ENCODE assay signal across 8 cellular contexts in the genomic region with DNA sequence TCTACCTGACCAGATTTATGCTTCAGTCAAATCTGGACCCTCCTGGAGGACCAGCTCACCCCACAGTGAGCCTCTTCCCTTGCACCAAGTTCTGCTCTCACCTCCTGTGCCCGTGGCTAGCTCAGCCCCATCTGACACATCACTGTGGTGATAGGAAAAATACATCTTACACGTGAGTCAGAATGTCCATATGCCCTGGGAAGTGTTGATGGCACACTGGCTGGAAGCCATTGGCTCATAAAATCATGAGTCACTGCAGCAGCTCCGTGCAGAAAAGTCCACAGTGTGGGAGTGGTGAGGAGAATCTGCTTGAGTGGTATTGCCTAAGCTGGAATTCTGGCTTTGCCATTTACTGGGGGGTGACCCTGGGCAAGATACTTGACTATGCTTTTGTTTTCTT. TPM values are rescaled to one million over a fixed set of nuclear protein-coding genes. Genes with fewer than 3 reads are reported as not detected.
DNase-seq lines count a peak whose midpoint lies in the region; ATAC-seq, FAIRE-seq and TF ChIP-seq lines count a peak whose summit lies in the region.

No MANE protein-coding gene starts in this region.

- H3K27me3 ChIP-seq in CD4-positive, CD25-positive, alpha-beta regulatory T cell (ENCODE audit: control insufficient read depth, insufficient read depth, low read length): peaks cover 3% of the 10 kb centered on the region
- H3K27me3 ChIP-seq in right cardiac atrium (ENCODE audit: control insufficient read depth, insufficient read depth) (no peaks in the 10 kb centered on the region), MM.1S (replicated peaks; ENCODE audit: insufficient read depth, low read length) (no peaks in the 10 kb centered on the region)

- DNase-seq in CD4-positive, CD25-positive, alpha-beta regulatory T cell: peak in 1 of 3 donors; percentile 12
- peak; percentile 99 for DNase-seq in LHCN-M2 (ENCODE audit: low read depth)
- DNase-seq in activated T-helper 2 cell treated with anti-CD3 and anti-CD28 coated beads, Interferon-gamma antibody, Interleukin-2, Interleukin-4, amounts not matched to agents 10 μg/mL and 5 μg/mL and 100 μg/mL, durations not matched to agents 14 hours and 24 hours and 36 hours (ENCODE audit: low spot score): no peak
- DNase-seq in right cardiac atrium: peak; percentile 68 to 79 (median 77)
- DNase-seq in stimulated activated CD8-positive, alpha-beta memory T cell treated with anti-CD3 and anti-CD28 coated beads, Interleukin-15, amount 100 ng/mL, for 48 hours (ENCODE audit: low read depth in 2 of 2): peak; percentile 30 to 39
- no peak for DNase-seq in GM12891 (ENCODE audit: insufficient read length, low spot score)
- no peak for DNase-seq in MM.1S

- no peak for TF ChIP-seq POLR2A in GM12891 (IDR thresholded peaks at IDR 0.05; ENCODE audit: low read depth, low read length)

- no peak for FAIRE-seq in GM12891 (lab: Jason Lieb, UNC)

- peaks cover 0 to 5% (median 2%) of the 10 kb centered on the region in 7 donors for H3K9me3 Mint-ChIP-seq in CD4-positive, CD25-positive, alpha-beta regulatory T cell
- H3K9me3 Mint-ChIP-seq in activated T-helper 2 cell treated with anti-CD3 and anti-CD28 coated beads, Interferon-gamma antibody, Interleukin-2, Interleukin-4, amounts not matched to agents 10 μg/mL and 5 μg/mL and 100 μg/mL, durations not matched to agents 14 hours and 24 hours and 36 hours: peaks cover 10% of the 10 kb centered on the region

- no peaks in the 10 kb centered on the region for H3K9me2 ChIP-seq in MM.1S (replicated peaks; ENCODE audit: insufficient read depth, low read length)

- peak; percentile 35 to 51 for ATAC-seq in CD4-positive, CD25-positive, alpha-beta regulatory T cell (ENCODE audit: low read depth in 2 of 2)
- ATAC-seq in right cardiac atrium (peak; percentile 94 to 95), GM19452 (IDR thresholded peaks at IDR 0.05; ENCODE audit: unreplicated experiment) (no peak)

- intact Hi-C loops in activated T-helper 2 cell treated with anti-CD3 and anti-CD28 coated beads, Interferon-gamma antibody, Interleukin-2, Interleukin-4, amounts not matched to agents 10 μg/mL and 5 μg/mL and 100 μg/mL, durations not matched to agents 14 hours and 24 hours and 36 hours (cut with micrococcal nuclease): loop anchor here (5.0 to 10.0 kb wide), 2 partner anchors 138 to 801 kb away; partner anchors contain the start of genes PDK1 and SLC25A12
- intact Hi-C loops in right cardiac atrium (cut with DNase I): loop anchor here in 1 of 4 donors (10.0 kb wide), 1 partner anchor 78 kb away; no protein-coding TSS in a partner anchor

- H3F3A ChIP-seq in MM.1S (ENCODE audit: insufficient read depth, low read length): no peaks in the 10 kb centered on the region

- H3K9me3 ChIP-seq in CD4-positive, CD25-positive, alpha-beta regulatory T cell (ENCODE audit: control insufficient read depth in 2 of 2, low read length in 2 of 2): no peaks in the 10 kb centered on the region
- H3K9me3 ChIP-seq in right cardiac atrium (ENCODE audit: control insufficient read depth, low read length) (no peaks in the 10 kb centered on the region), MM.1S (replicated peaks; ENCODE audit: insufficient read depth, low read length) (no peaks in the 10 kb centered on the region)

- no peak overlapping the region for H2AFZ ChIP-seq in MM.1S (ENCODE audit: low read length)

- H3K4me1 ChIP-seq in CD4-positive, CD25-positive, alpha-beta regulatory T cell (ENCODE audit: control insufficient read depth, insufficient read depth, low read length, poor library complexity, severe bottlenecking): no peaks in the 10 kb centered on the region
- H3K4me1 ChIP-seq in right cardiac atrium (ENCODE audit: control insufficient read depth, insufficient read depth, low read length) (no peaks in the 10 kb centered on the region), MM.1S (ENCODE audit: low read length) (no peaks in the 10 kb centered on the region)

- H3K27ac ChIP-seq in CD4-positive, CD25-positive, alpha-beta regulatory T cell (ENCODE audit: insufficient read depth, low read length, poor library complexity, severe bottlenecking): no peak overlapping the region
- no peak overlapping the region for H3K27ac ChIP-seq in right cardiac atrium (ENCODE audit: low read length)
- H3K27ac ChIP-seq in MM.1S (ENCODE audit: low read length): no peak overlapping the region

- no peak for TF ChIP-seq CTCF in MM.1S (IDR thresholded peaks at IDR 0.05; ENCODE audit: low read length)

- H3K9ac ChIP-seq in MM.1S (ENCODE audit: low read length): no peak overlapping the region

- peaks cover under 1% of the 10 kb centered on the region for H3K27me3 Mint-ChIP-seq in CD4-positive, CD25-positive, alpha-beta regulatory T cell
- peaks cover 8% of the 10 kb centered on the region for H3K27me3 Mint-ChIP-seq in activated T-helper 2 cell treated with anti-CD3 and anti-CD28 coated beads, Interferon-gamma antibody, Interleukin-2, Interleukin-4, amounts not matched to agents 10 μg/mL and 5 μg/mL and 100 μg/mL, durations not matched to agents 14 hours and 24 hours and 36 hours (ENCODE audit: low read depth)

- no peak overlapping the region for H3K4me2 ChIP-seq in MM.1S (ENCODE audit: low read depth, low read length)

- H3K4me3 ChIP-seq in CD4-positive, CD25-positive, alpha-beta regulatory T cell (ENCODE audit: low read depth, low read length): no peak overlapping the region
- H3K4me3 ChIP-seq in right cardiac atrium (ENCODE audit: low read length) (no peak overlapping the region), MM.1S (ENCODE audit: low read length) (no peak overlapping the region)

- H3K36me3 ChIP-seq in CD4-positive, CD25-positive, alpha-beta regulatory T cell (ENCODE audit: control insufficient read depth, insufficient read depth, low read length): no peaks in the 10 kb centered on the region
- H3K36me3 ChIP-seq in MM.1S (replicated peaks; ENCODE audit: insufficient read depth, low read length): no peaks in the 10 kb centered on the region

- peak overlapping the region in 3 of 4 donors; percentile 1 to 76 (median 46) for H3K4me3 Mint-ChIP-seq in CD4-positive, CD25-positive, alpha-beta regulatory T cell
- no peak overlapping the region for H3K4me3 Mint-ChIP-seq in activated T-helper 2 cell treated with anti-CD3 and anti-CD28 coated beads, Interferon-gamma antibody, Interleukin-2, Interleukin-4, amounts not matched to agents 10 μg/mL and 5 μg/mL and 100 μg/mL, durations not matched to agents 14 hours and 24 hours and 36 hours (ENCODE audit: low read depth)

- 9% methylated on average over 3 of the region's 3 CpGs for WGBS in right cardiac atrium

- H3K27ac Mint-ChIP-seq in CD4-positive, CD25-positive, alpha-beta regulatory T cell: peak overlapping the region in 2 of 3 donors; percentile 78 to 92
- peak overlapping the region; percentile 14 for H3K27ac Mint-ChIP-seq in activated T-helper 2 cell treated with anti-CD3 and anti-CD28 coated beads, Interferon-gamma antibody, Interleukin-2, Interleukin-4, amounts not matched to agents 10 μg/mL and 5 μg/mL and 100 μg/mL, durations not matched to agents 14 hours and 24 hours and 36 hours

- no peaks in the 10 kb centered on the region for H4K20me1 ChIP-seq in MM.1S (ENCODE audit: insufficient read depth, low read length)

- H3K79me2 ChIP-seq in MM.1S (ENCODE audit: low read length): no peaks in the 10 kb centered on the region

- peaks cover 3% of the 10 kb centered on the region for H3K36me3 Mint-ChIP-seq in CD4-positive, CD25-positive, alpha-beta regulatory T cell
- H3K36me3 Mint-ChIP-seq in activated T-helper 2 cell treated with anti-CD3 and anti-CD28 coated beads, Interferon-gamma antibody, Interleukin-2, Interleukin-4, amounts not matched to agents 10 μg/mL and 5 μg/mL and 100 μg/mL, durations not matched to agents 14 hours and 24 hours and 36 hours (ENCODE audit: low read depth): peaks cover 5% of the 10 kb centered on the region

- peaks cover 6 to 36% (median 18%) of the 10 kb centered on the region in 4 donors for H3K4me1 Mint-ChIP-seq in CD4-positive, CD25-positive, alpha-beta regulatory T cell
- peaks cover 35% of the 10 kb centered on the region for H3K4me1 Mint-ChIP-seq in activated T-helper 2 cell treated with anti-CD3 and anti-CD28 coated beads, Interferon-gamma antibody, Interleukin-2, Interleukin-4, amounts not matched to agents 10 μg/mL and 5 μg/mL and 100 μg/mL, durations not matched to agents 14 hours and 24 hours and 36 hours (ENCODE audit: low read depth)

TF ChIP-seq in GM12891, 5 proteins besides CTCF, POLR2A, EP300 and RAD21:
- no peak for TF ChIP-seq PAX5 (IDR thresholded peaks at IDR 0.05; ENCODE audit: insufficient read depth, low read length, severe bottlenecking)
- TF ChIP-seq SPI1 (IDR thresholded peaks at IDR 0.05; ENCODE audit: low read depth, low read length): no peak
- no peak for TF ChIP-seq POLR2AphosphoS5 (IDR thresholded peaks at IDR 0.05; ENCODE audit: low read depth, low read length)
- TF ChIP-seq TAF1 (IDR thresholded peaks at IDR 0.05; ENCODE audit: low read depth, low read length): no peak
- TF ChIP-seq POU2F2 (IDR thresholded peaks at IDR 0.05; ENCODE audit: low read depth, low read length): no peak

RNA-seq across cellular contexts. Expression of gene RAPGEF4, which starts 42.6 kb away (rescaled TPM):
- 1.4 TPM for total RNA-seq in CD4-positive, CD25-positive, alpha-beta regulatory T cell
- polyA plus RNA-seq in CD4-positive, CD25-positive, alpha-beta regulatory T cell: not detected
- 0.23 and 0.26 TPM in 2 replicates for total RNA-seq in LHCN-M2 (2014; rRNA removed)
- polyA plus RNA-seq in LHCN-M2 (2012): 0.05 TPM
- 0.91 and 0.92 TPM in 2 replicates for total RNA-seq in activated T-helper 2 cell treated with anti-CD3 and anti-CD28 coated beads, Interferon-gamma antibody, Interleukin-2, Interleukin-4, amounts not matched to agents 10 μg/mL and 5 μg/mL and 100 μg/mL, durations not matched to agents 14 hours and 24 hours and 36 hours
- 10 to 100 TPM in 1 of 4 donors, 1 to 10 TPM in 3; 7.1 to 11.3 (median 9.1) TPM for total RNA-seq in right cardiac atrium
- polyA plus RNA-seq in right cardiac atrium: 5.9 TPM
- polyA plus RNA-seq in GM12891 (2012; ENCODE audit: low read depth, missing spikeins): 0.24 TPM

Comparison
In these comparisons a context has a peak if more than half of its experiments do, and no peak if none do; other contexts are left out.
1. DNase-seq: peak in LHCN-M2 (single experiment), right cardiac atrium (3 of 3) and stimulated activated CD8-positive, alpha-beta memory T cell treated with anti-CD3 and anti-CD28 coated beads, Interleukin-15, amount 100 ng/mL, for 48 hours (2 of 2); none in activated T-helper 2 cell treated with anti-CD3 and anti-CD28 coated beads, Interferon-gamma antibody, Interleukin-2, Interleukin-4, amounts not matched to agents 10 μg/mL and 5 μg/mL and 100 μg/mL, durations not matched to agents 14 hours and 24 hours and 36 hours (single experiment), GM12891 (single experiment) and MM.1S (single experiment).